ENCODE assay signal across 9 cellular contexts in the genomic region with DNA sequence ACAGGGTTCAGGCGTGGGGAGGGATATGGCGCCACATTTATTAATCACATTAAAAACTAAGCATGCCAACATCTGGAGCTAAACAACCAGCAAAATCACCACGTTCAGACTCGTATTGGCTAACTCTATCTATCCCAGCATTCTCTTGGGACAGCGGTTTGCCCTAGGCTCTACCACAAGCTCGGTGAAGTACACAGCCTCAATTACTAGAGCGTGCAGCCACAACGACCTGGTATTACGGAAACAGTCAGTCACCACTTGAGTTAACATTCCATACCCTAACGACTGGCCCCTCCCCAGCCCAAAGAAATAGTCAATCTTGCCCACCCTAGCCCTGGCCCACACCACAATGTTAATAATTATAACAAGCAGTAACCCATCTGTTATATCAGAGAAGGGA.
DNase-seq lines count a peak whose midpoint lies in the region; ATAC-seq lines count a peak whose summit lies in the region.
"Had no signal": no experiment of that assay in that cellular context is flagged by ENCODE, and none has a peak within 500 bp of the region (broad histone marks: within the 10 kb centered on the region; RNA-seq: fewer than 3 reads in every experiment).

No MANE protein-coding gene starts in this region.

- H3K4me1 ChIP-seq in HUES48 (ENCODE audit: control insufficient read depth, insufficient read depth, low read length) = peaks cover 63% of the 10 kb centered on the region

- H3K27me3 ChIP-seq in HUES48 (ENCODE audit: control insufficient read depth, insufficient read depth, low read length) = no peaks in the 10 kb centered on the region

- no peaks in the 10 kb centered on the region for H3K9me3 ChIP-seq in HUES48 (ENCODE audit: control insufficient read depth, insufficient read depth, low read length)

- peak overlapping the region; percentile 21 for H3K27ac ChIP-seq in HUES48 (ENCODE audit: low read depth, low read length)

- peaks cover 24% of the 10 kb centered on the region for H3K36me3 ChIP-seq in HUES48 (ENCODE audit: control insufficient read depth, insufficient read depth, low read length)

- DNase-seq in left kidney (ENCODE audit: low read depth, low spot score) (peak; percentile 74), NCI-H524 (lab: John Stamatoyannopoulos, UW) (no peak), SKM-1 treated with dmso at 0.1 percent for 144 hours (lab: John Stamatoyannopoulos, UW; ENCODE audit: unreplicated experiment) (no peak)
- no peak for DNase-seq in activated CD4-positive, alpha-beta T cell treated with anti-CD3 and anti-CD28 coated beads, Interleukin-2, amount 50 U/mL, for 1 hour
- DNase-seq: NCI-H146 had no signal

- H3K9ac ChIP-seq in HUES48 (ENCODE audit: low read depth, low read length) = no peak overlapping the region

- ATAC-seq in GM18498 (IDR thresholded peaks at IDR 0.05; ENCODE audit: unreplicated experiment) (peak; percentile 81), GM21786 (IDR thresholded peaks at IDR 0.05; ENCODE audit: unreplicated experiment) (peak; percentile 81), HG03095 (IDR thresholded peaks at IDR 0.05; ENCODE audit: unreplicated experiment) (no peak)

- no peak overlapping the region for H3K4me3 ChIP-seq in HUES48 (ENCODE audit: low read depth, low read length)
